19 cellular contexts compared by ENCODE assay signal in the genomic region with DNA sequence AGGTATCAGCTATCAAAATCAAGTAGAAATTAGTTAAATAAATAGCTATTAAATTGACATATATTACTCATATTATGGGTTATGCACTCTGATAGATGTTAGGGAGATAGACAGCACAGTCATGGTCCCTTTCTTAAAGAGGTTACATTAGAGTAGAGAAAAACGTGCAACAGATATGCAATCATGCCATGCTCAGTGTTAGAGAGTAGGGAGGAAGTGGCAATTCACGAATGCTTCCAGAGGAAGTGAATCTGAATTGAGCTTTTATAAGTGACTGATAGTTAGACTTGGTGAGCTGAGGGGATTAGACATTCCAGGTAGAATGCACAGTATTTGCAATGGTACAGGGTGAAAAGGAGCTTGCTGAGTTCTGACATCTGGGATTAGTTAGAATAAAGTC.
"Had no signal": no experiment of that assay in that cellular context is flagged by ENCODE, and none has a peak within 500 bp of the region (broad histone marks: within the 10 kb centered on the region; RNA-seq: fewer than 3 reads in every experiment).

No MANE protein-coding gene starts in this region.

- H3K27ac ChIP-seq: foreskin keratinocyte, hepatocyte, neutrophil, psoas muscle, right lobe of liver, suprapubic skin, thyroid gland had no signal

- H3K4me3 Mint-ChIP-seq: endodermal cell; naive thymus-derived CD8-positive, alpha-beta T cell; stimulated activated effector memory CD8-positive, alpha-beta T cell treated with anti-CD3 and anti-CD28 coated beads, Interleukin-12 subunit alpha, Interleukin-12 subunit beta, amount 100 ng/mL, for 72 hours; type B pancreatic cell had no signal

- H3K36me3 Mint-ChIP-seq: naive thymus-derived CD8-positive, alpha-beta T cell; stimulated activated effector memory CD8-positive, alpha-beta T cell treated with anti-CD3 and anti-CD28 coated beads, Interleukin-12 subunit alpha, Interleukin-12 subunit beta, amount 100 ng/mL, for 72 hours; type B pancreatic cell had no signal

- H3K9me3 Mint-ChIP-seq: endodermal cell, type B pancreatic cell had no signal

- DNase-seq: effector CD4-positive, alpha-beta T cell; endodermal cell; erythroblast; foreskin keratinocyte; head of caudate nucleus; kidney glomerular epithelial cell; naive thymus-derived CD8-positive, alpha-beta T cell; psoas muscle; retina; right lobe of liver; stimulated activated CD4-positive, alpha-beta T cell treated with anti-CD3 and anti-CD28 coated beads, Interleukin-4, amount 100 ng/mL, for 1 hour; stimulated activated CD8-positive, alpha-beta memory T cell treated with anti-CD3 and anti-CD28 coated beads, Interleukin-4, amount 100 ng/mL, for 48 hours; stimulated activated naive CD8-positive, alpha-beta T cell treated with anti-CD3 and anti-CD28 coated beads, Interleukin-15, Interleukin-2, amounts not matched to agents 100 U/mL and 50 U/mL, for 24 hours; thyroid gland had no signal

- H3K4me1 ChIP-seq: foreskin keratinocyte, psoas muscle, right lobe of liver, suprapubic skin, thyroid gland had no signal

- H3K4me1 Mint-ChIP-seq: naive thymus-derived CD8-positive, alpha-beta T cell; stimulated activated effector memory CD8-positive, alpha-beta T cell treated with anti-CD3 and anti-CD28 coated beads, Interleukin-12 subunit alpha, Interleukin-12 subunit beta, amount 100 ng/mL, for 72 hours had no signal

- H3K9me3 ChIP-seq: neutrophil, psoas muscle, right lobe of liver, suprapubic skin, thyroid gland had no signal

- H3K27me3 Mint-ChIP-seq: naive thymus-derived CD8-positive, alpha-beta T cell had no signal

- ATAC-seq: foreskin keratinocyte; naive thymus-derived CD8-positive, alpha-beta T cell; psoas muscle; right lobe of liver; stimulated activated effector memory CD8-positive, alpha-beta T cell treated with anti-CD3 and anti-CD28 coated beads, Interleukin-12 subunit alpha, Interleukin-12 subunit beta, amount 100 ng/mL, for 72 hours; stimulated activated naive CD8-positive, alpha-beta T cell treated with anti-CD3 and anti-CD28 coated beads, Interleukin-15, Interleukin-2, amounts not matched to agents 100 U/mL and 50 U/mL, for 24 hours had no signal

- H3K36me3 ChIP-seq: neutrophil, right lobe of liver, suprapubic skin, thyroid gland had no signal

- H3K4me3 ChIP-seq: hepatocyte, psoas muscle, right lobe of liver, suprapubic skin, thyroid gland had no signal

- H3K27ac Mint-ChIP-seq: endodermal cell; naive thymus-derived CD8-positive, alpha-beta T cell; stimulated activated effector memory CD8-positive, alpha-beta T cell treated with anti-CD3 and anti-CD28 coated beads, Interleukin-12 subunit alpha, Interleukin-12 subunit beta, amount 100 ng/mL, for 72 hours; type B pancreatic cell had no signal

- H3K27me3 ChIP-seq: foreskin keratinocyte, hepatocyte, neutrophil, right lobe of liver, suprapubic skin, thyroid gland had no signal
